ENCODE assay signal across 17 cellular contexts in genomic region chr11:31940396-31941037, GRCh38.
DNase-seq lines count a peak whose midpoint lies in the region; TF ChIP-seq lines count a peak whose summit lies in the region.
"Had no signal": no experiment of that assay in that cellular context is flagged by ENCODE, and none has a peak within 500 bp of the region (broad histone marks: within the 10 kb centered on the region; RNA-seq: fewer than 3 reads in every experiment).

No MANE protein-coding gene starts in this region.

- H3K4me3 ChIP-seq in lower leg skin (ENCODE audit: low read depth, poor library complexity, severe bottlenecking), result no peak overlapping the region
- H3K4me3 ChIP-seq: ascending aorta, mucosa of descending colon had no signal

- POLR2A ChIA-PET in GM10248 (lab: Yijun Ruan, JAX), result no interaction called here

- intact Hi-C loops in lower leg skin (cut with DNase I; ENCODE audit: low total_unique reads), result no loop called here

- no peak for TF ChIP-seq POLR2A in lower leg skin (IDR thresholded peaks at IDR 0.05)

- TF ChIP-seq CTCF in GM10248 (IDR thresholded peaks at IDR 0.05; ENCODE audit: control extremely low read depth, extremely low read depth, low read depth, missing control alignments) (no peak), lower leg skin (IDR thresholded peaks at IDR 0.05) (no peak)

- DNase-seq in AG08395 (ENCODE audit: low spot score) (peak; percentile 6), LHCN-M2 (ENCODE audit: low read depth) (peak; percentile 8), dermis blood vessel endothelial cell (peak; percentile 71), iris pigment epithelial cell (ENCODE audit: low read depth) (peak; percentile 66), GM10248 (ENCODE audit: extremely low spot score) (no peak), NCI-H82 treated with DMSO at 0.1 percent for 48 hours (lab: John Stamatoyannopoulos, UW; ENCODE audit: unreplicated experiment) (no peak), lower leg skin (ENCODE audit: low spot score in 2 of 2) (no peak)
- no peak for DNase-seq in activated effector memory CD4-positive, alpha-beta T cell treated with anti-CD3 and anti-CD28 coated beads, Interleukin-2, amount 50 U/mL, for 16 hours
- DNase-seq: activated CD4-positive, alpha-beta T cell treated with anti-CD3 and anti-CD28 coated beads, Interleukin-2, amount 50 U/mL, for 1 hour; activated naive CD4-positive, alpha-beta T cell; erythroblast; KG1; kidney; mucosa of descending colon; NCI-H1048; NCI-H748 treated with DMSO at 0.1 percent for 48 hours had no signal

- CTCF ChIA-PET in GM10248 (lab: Yijun Ruan, JAX), result interaction anchor here (1.0 kb wide), 1 partner anchor 18 kb away, joined by 4 read pairs; no protein-coding TSS in a partner anchor

- 53 to 57% methylated on average over 3 of the region's 3 CpGs for WGBS in lower leg skin, 2 donors

Comparison
In these comparisons a context has a peak if more than half of its experiments do, and no peak if none do; other contexts are left out.
1. DNase-seq: peak in AG08395 (single experiment), LHCN-M2 (single experiment), dermis blood vessel endothelial cell (single experiment) and iris pigment epithelial cell (single experiment); none in activated effector memory CD4-positive, alpha-beta T cell treated with anti-CD3 and anti-CD28 coated beads, Interleukin-2, amount 50 U/mL, for 16 hours (single experiment), GM10248 (single experiment), NCI-H82 treated with DMSO at 0.1 percent for 48 hours (single experiment) and lower leg skin (0 of 2).